ENCODE assay signal across 1 cellular context in genomic region chr10:99993994-99994689, GRCh38.
TF ChIP-seq lines count a peak whose summit lies in the region.

No MANE protein-coding gene starts in this region.

TF ChIP-seq in HEK293, 187 proteins besides CTCF, POLR2A, EP300 and RAD21 (continued from another document):
- TF ChIP-seq ZBTB21 (tag by site-specific recombination; IDR thresholded peaks at IDR 0.05) (peak; percentile 92), ZBTB17 (tag by site-specific recombination; IDR thresholded peaks at IDR 0.05) (peak; percentile 39), ATF2 (tag by site-specific recombination; IDR thresholded peaks at IDR 0.05; ENCODE audit: low read depth) (peak; percentile 26; the same call in 1 of the 2 replicates), ZXDB (tag by site-specific recombination; IDR thresholded peaks at IDR 0.05) (0 out of 2 replicates have a peak, but pooled peaks have one; percentile 20), ZNF629 (tag by site-specific recombination; IDR thresholded peaks at IDR 0.05) (peak; percentile 95), ZNF114 (tag by site-specific recombination; IDR thresholded peaks at IDR 0.05) (no peak)
- TF ChIP-seq, protein P1, sequence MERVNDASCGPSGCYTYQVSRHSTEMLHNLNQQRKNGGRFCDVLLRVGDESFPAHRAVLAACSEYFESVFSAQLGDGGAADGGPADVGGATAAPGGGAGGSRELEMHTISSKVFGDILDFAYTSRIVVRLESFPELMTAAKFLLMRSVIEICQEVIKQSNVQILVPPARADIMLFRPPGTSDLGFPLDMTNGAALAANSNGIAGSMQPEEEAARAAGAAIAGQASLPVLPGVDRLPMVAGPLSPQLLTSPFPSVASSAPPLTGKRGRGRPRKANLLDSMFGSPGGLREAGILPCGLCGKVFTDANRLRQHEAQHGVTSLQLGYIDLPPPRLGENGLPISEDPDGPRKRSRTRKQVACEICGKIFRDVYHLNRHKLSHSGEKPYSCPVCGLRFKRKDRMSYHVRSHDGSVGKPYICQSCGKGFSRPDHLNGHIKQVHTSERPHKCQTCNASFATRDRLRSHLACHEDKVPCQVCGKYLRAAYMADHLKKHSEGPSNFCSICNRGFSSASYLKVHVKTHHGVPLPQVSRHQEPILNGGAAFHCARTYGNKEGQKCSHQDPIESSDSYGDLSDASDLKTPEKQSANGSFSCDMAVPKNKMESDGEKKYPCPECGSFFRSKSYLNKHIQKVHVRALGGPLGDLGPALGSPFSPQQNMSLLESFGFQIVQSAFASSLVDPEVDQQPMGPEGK (tag by site-specific recombination; IDR thresholded peaks at IDR 0.05): peak; percentile 46; the same call in 1 of the 2 replicates
